Comparison of ENCODE assay signal across 14 cellular contexts in the genomic region with DNA sequence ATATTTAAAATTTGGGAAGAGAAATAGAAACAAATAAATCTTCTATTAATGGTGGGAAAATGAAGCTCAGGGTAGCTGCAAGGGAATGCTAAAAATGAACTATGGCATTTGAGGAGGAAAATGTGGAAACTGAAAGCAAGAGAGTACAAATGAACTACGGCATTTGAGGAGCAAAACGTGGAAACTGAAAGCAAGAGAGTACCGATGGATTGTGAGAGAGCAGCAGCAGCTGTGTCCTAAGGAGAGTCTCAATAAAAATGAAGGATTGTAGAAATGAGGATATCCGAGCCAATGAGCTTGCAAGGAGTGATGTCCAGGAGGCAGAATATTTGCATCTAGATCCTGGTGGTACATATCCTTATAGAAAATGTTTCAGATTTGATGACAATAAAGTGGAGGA.
DNase-seq lines count a peak whose midpoint lies in the region; ATAC-seq and TF ChIP-seq lines count a peak whose summit lies in the region.
"Had no signal": no experiment of that assay in that cellular context is flagged by ENCODE, and none has a peak within 500 bp of the region (broad histone marks: within the 10 kb centered on the region; RNA-seq: fewer than 3 reads in every experiment).

No MANE protein-coding gene starts in this region.

- no peak overlapping the region for H3K4me3 Mint-ChIP-seq in activated CD8-positive, alpha-beta memory T cell treated with anti-CD3 and anti-CD28 coated beads, Interleukin-2, amount 10 ng/mL, durations not matched to agents 7 days and 5 days
- H3K4me3 Mint-ChIP-seq: CD4-positive, CD25-positive, alpha-beta regulatory T cell had no signal

- H3K9me2 ChIP-seq in SK-N-SH, result no peaks in the 10 kb centered on the region

- ATAC-seq in activated CD8-positive, alpha-beta memory T cell treated with anti-CD3 and anti-CD28 coated beads, Interleukin-2, amount 10 ng/mL, durations not matched to agents 7 days and 5 days, result no peak
- no peak for ATAC-seq in GM18502 (IDR thresholded peaks at IDR 0.05; ENCODE audit: poor library complexity, unreplicated experiment)

- H3K4me3 ChIP-seq in SK-N-SH (ENCODE audit: low read depth in 2 of 2, low read length in 1 of 2), result peak overlapping the region; percentile 14 to 35; a peak in 2 of 4 replicates
- H3K4me3 ChIP-seq: BLaER1 treated with 17β-estradiol and CSF1 and Interleukin-3, amounts not matched to agents 10 nM and 100 nM; HAP-1 had no signal

- no peak overlapping the region for H3K27ac ChIP-seq in SK-N-SH (ENCODE audit: low read depth in 2 of 2, low read length in 1 of 2)
- H3K27ac ChIP-seq: BLaER1 treated with 17β-estradiol and CSF1 and Interleukin-3, amounts not matched to agents 10 nM and 100 nM; HL-60 had no signal

- H4K20me1 ChIP-seq in SK-N-SH (ENCODE audit: insufficient read depth), result no peaks in the 10 kb centered on the region
- H4K20me1 ChIP-seq: BLaER1 treated with 17β-estradiol and CSF1 and Interleukin-3, amounts not matched to agents 10 nM and 100 nM had no signal

- peaks cover 2% of the 10 kb centered on the region for H3K9me3 Mint-ChIP-seq in activated CD8-positive, alpha-beta memory T cell treated with anti-CD3 and anti-CD28 coated beads, Interleukin-2, amount 10 ng/mL, durations not matched to agents 7 days and 5 days (ENCODE audit: low read depth)

- POLR2A ChIA-PET in SK-N-SH (lab: Yijun Ruan, JAX), result no interaction called here

- H3K36me3 Mint-ChIP-seq in activated CD8-positive, alpha-beta memory T cell treated with anti-CD3 and anti-CD28 coated beads, Interleukin-2, amount 10 ng/mL, durations not matched to agents 7 days and 5 days, result no peaks in the 10 kb centered on the region
- H3K36me3 Mint-ChIP-seq: CD4-positive, CD25-positive, alpha-beta regulatory T cell had no signal

- TF ChIP-seq RAD21 in SK-N-SH (IDR thresholded peaks at IDR 0.05; ENCODE audit: low read length), result no peak

- TF ChIP-seq CTCF in SK-N-SH (IDR thresholded peaks at IDR 0.05), result no peak

- peak overlapping the region; percentile 49; the same call in 1 of the 2 replicates for H3K4me2 ChIP-seq in SK-N-SH
- H3K4me2 ChIP-seq: BLaER1 treated with 17β-estradiol and CSF1 and Interleukin-3, amounts not matched to agents 10 nM and 100 nM had no signal

- no peaks in the 10 kb centered on the region for H3K79me2 ChIP-seq in SK-N-SH (ENCODE audit: insufficient read depth)

- peak overlapping the region; percentile 38; the same call in 1 of the 2 replicates for H2AFZ ChIP-seq in SK-N-SH (ENCODE audit: low read depth)

- WGBS in SK-N-SH (ENCODE audit: low lambda C conversion rate), result 6% methylated on average over 4 of the region's 4 CpGs

- H3K4me1 ChIP-seq in SK-N-SH (ENCODE audit: control insufficient read depth in 1 of 2, insufficient read depth in 2 of 2, low read depth in 1 of 2, low read length in 1 of 2), result no peaks in the 10 kb centered on the region
- H3K4me1 ChIP-seq: BLaER1 treated with 17β-estradiol and CSF1 and Interleukin-3, amounts not matched to agents 10 nM and 100 nM; HAP-1 had no signal

- H3K36me3 ChIP-seq in SK-N-SH (replicated peaks in 1 of 2; ENCODE audit: control insufficient read depth in 1 of 2, insufficient read depth in 2 of 2, low read length in 1 of 2), result no peaks in the 10 kb centered on the region
- H3K36me3 ChIP-seq: BLaER1 treated with 17β-estradiol and CSF1 and Interleukin-3, amounts not matched to agents 10 nM and 100 nM; HAP-1 had no signal

- CTCF ChIA-PET in SK-N-SH (lab: Yijun Ruan, JAX), result no interaction called here
- CTCF ChIA-PET in activated CD8-positive, alpha-beta memory T cell treated with anti-CD3 and anti-CD28 coated beads, Interleukin-2, amount 10 ng/mL, durations not matched to agents 7 days and 5 days (lab: Charles Lee), result no interaction called here

- no peak for TF ChIP-seq EP300 in SK-N-SH (IDR thresholded peaks at IDR 0.05; ENCODE audit: borderline replicate concordance in 1 of 2, low read depth in 1 of 2, low read length in 1 of 2)

- no peaks in the 10 kb centered on the region for H3K9me3 ChIP-seq in SK-N-SH
- H3K9me3 ChIP-seq: BLaER1 treated with 17β-estradiol and CSF1 and Interleukin-3, amounts not matched to agents 10 nM and 100 nM; HAP-1 had no signal

- no peak overlapping the region for H3K9ac ChIP-seq in SK-N-SH
- H3K9ac ChIP-seq: BLaER1 treated with 17β-estradiol and CSF1 and Interleukin-3, amounts not matched to agents 10 nM and 100 nM had no signal

- no peaks in the 10 kb centered on the region for H3K4me1 Mint-ChIP-seq in activated CD8-positive, alpha-beta memory T cell treated with anti-CD3 and anti-CD28 coated beads, Interleukin-2, amount 10 ng/mL, durations not matched to agents 7 days and 5 days

- DNase-seq in EH (ENCODE audit: low read depth) (peak; percentile 9), M059J (ENCODE audit: low read depth) (peak; percentile 17), SK-N-SH (no peak), D341Med (ENCODE audit: low spot score) (no peak)
- DNase-seq in activated CD8-positive, alpha-beta memory T cell treated with anti-CD3 and anti-CD28 coated beads, Interleukin-2, amount 10 ng/mL, durations not matched to agents 7 days and 5 days, result no peak
- DNase-seq: AML-193; Calu3; CD4-positive, CD25-positive, alpha-beta regulatory T cell; DMS79; EL had no signal

- no peaks in the 10 kb centered on the region for H3K27me3 ChIP-seq in SK-N-SH (ENCODE audit: insufficient read depth)
- H3K27me3 ChIP-seq: BLaER1 treated with 17β-estradiol and CSF1 and Interleukin-3, amounts not matched to agents 10 nM and 100 nM had no signal

- H3K27me3 Mint-ChIP-seq in activated CD8-positive, alpha-beta memory T cell treated with anti-CD3 and anti-CD28 coated beads, Interleukin-2, amount 10 ng/mL, durations not matched to agents 7 days and 5 days, result no peaks in the 10 kb centered on the region
- H3K27me3 Mint-ChIP-seq: CD4-positive, CD25-positive, alpha-beta regulatory T cell had no signal

- H3K27ac Mint-ChIP-seq in activated CD8-positive, alpha-beta memory T cell treated with anti-CD3 and anti-CD28 coated beads, Interleukin-2, amount 10 ng/mL, durations not matched to agents 7 days and 5 days, result no peak overlapping the region
- H3K27ac Mint-ChIP-seq: CD4-positive, CD25-positive, alpha-beta regulatory T cell had no signal

- no peaks in the 10 kb centered on the region for H3F3A ChIP-seq in SK-N-SH (replicated peaks; ENCODE audit: insufficient read depth)

TF ChIP-seq in SK-N-SH, 30 proteins besides CTCF, POLR2A, EP300 and RAD21:
- no peak for TF ChIP-seq NFIC (IDR thresholded peaks at IDR 0.05; ENCODE audit: borderline replicate concordance)
- TF ChIP-seq GABPA (IDR thresholded peaks at IDR 0.05; ENCODE audit: low read depth), result no peak
- no peak for TF ChIP-seq FOXM1 (IDR thresholded peaks at IDR 0.05; ENCODE audit: low read depth)
- TF ChIP-seq TEAD4 (IDR thresholded peaks at IDR 0.05; ENCODE audit: borderline replicate concordance, insufficient read depth), result no peak
- TF ChIP-seq NRF1 (IDR thresholded peaks at IDR 0.05; ENCODE audit: low read depth, low read length), result no peak
- no peak for TF ChIP-seq FOSL2 (IDR thresholded peaks at IDR 0.05; ENCODE audit: borderline replicate concordance, low read depth)
- no peak for TF ChIP-seq MXI1 (IDR thresholded peaks at IDR 0.05; ENCODE audit: low read depth, low read length)

Comparison
In these comparisons a context has a peak if more than half of its experiments do, and no peak if none do; other contexts are left out.
1. DNase-seq: peak in EH (single experiment) and M059J (single experiment); none in SK-N-SH (single experiment), activated CD8-positive, alpha-beta memory T cell treated with anti-CD3 and anti-CD28 coated beads, Interleukin-2, amount 10 ng/mL, durations not matched to agents 7 days and 5 days (single experiment) and D341Med (single experiment).